Comparison of ENCODE assay signal across 26 cellular contexts in genomic region chr1:241593186-241593585, GRCh38. TPM values are rescaled to one million over a fixed set of nuclear protein-coding genes. Genes with fewer than 3 reads are reported as not detected.
DNase-seq lines count a peak whose midpoint lies in the region; FAIRE-seq and TF ChIP-seq lines count a peak whose summit lies in the region.
"Had no signal": no experiment of that assay in that cellular context is flagged by ENCODE, and none has a peak within 500 bp of the region (broad histone marks: within the 10 kb centered on the region; RNA-seq: fewer than 3 reads in every experiment).

No MANE protein-coding gene starts in this region.

- no peaks in the 10 kb centered on the region for H4K20me1 ChIP-seq in PC-9 (ENCODE audit: insufficient read depth)
- H4K20me1 ChIP-seq in smooth muscle cell (ENCODE audit: low read depth) = no peaks in the 10 kb centered on the region

- no peak overlapping the region for H3K4me2 ChIP-seq in PC-9
- H3K4me2 ChIP-seq in smooth muscle cell = no peak overlapping the region

- H3K9me3 Mint-ChIP-seq in activated CD4-positive, alpha-beta memory T cell treated with anti-CD3 and anti-CD28 coated beads for 36 hours = no peaks in the 10 kb centered on the region
- no peaks in the 10 kb centered on the region for H3K9me3 Mint-ChIP-seq in activated CD4-positive, alpha-beta memory T cell treated with anti-CD3 and anti-CD28 coated beads, Interleukin-2, amount 10 ng/mL, durations not matched to agents 7 days and 5 days
- H3K9me3 Mint-ChIP-seq: CD4-positive, alpha-beta T cell; H9; nephron progenitor cell; T-helper 1 cell treated with Interleukin-12 subunit alpha and Interleukin-12 subunit beta and Interleukin-4 antibody, amounts not matched to agents 30 μg/mL and 1 μg/mL, for 36 hours; WTC11 had no signal

- H3K4me1 Mint-ChIP-seq in activated CD4-positive, alpha-beta memory T cell treated with anti-CD3 and anti-CD28 coated beads for 36 hours (ENCODE audit: low read depth) = peaks cover 27% of the 10 kb centered on the region
- H3K4me1 Mint-ChIP-seq in activated CD4-positive, alpha-beta memory T cell treated with anti-CD3 and anti-CD28 coated beads, Interleukin-2, amount 10 ng/mL, durations not matched to agents 7 days and 5 days = peaks cover 5% of the 10 kb centered on the region
- H3K4me1 Mint-ChIP-seq: WTC11 had no signal

- peak overlapping the region; percentile 49 for H3K27ac Mint-ChIP-seq in activated CD4-positive, alpha-beta memory T cell treated with anti-CD3 and anti-CD28 coated beads for 36 hours
- H3K27ac Mint-ChIP-seq in activated CD4-positive, alpha-beta memory T cell treated with anti-CD3 and anti-CD28 coated beads, Interleukin-2, amount 10 ng/mL, durations not matched to agents 7 days and 5 days = no peak overlapping the region
- H3K27ac Mint-ChIP-seq: CD4-positive, alpha-beta T cell; H9; nephron progenitor cell; progenitor cell of endocrine pancreas; T-helper 1 cell treated with Interleukin-12 subunit alpha and Interleukin-12 subunit beta and Interleukin-4 antibody, amounts not matched to agents 30 μg/mL and 1 μg/mL, for 36 hours; WTC11 had no signal

- BruUV-seq in PC-9 (replicated peaks; lab: Mats Ljungman, UMichigan) = no TSS peak

- H3F3A ChIP-seq in PC-9 (ENCODE audit: insufficient read depth, low read depth) (peaks cover 30% of the 10 kb centered on the region), smooth muscle cell (ENCODE audit: low read depth) (peaks cover 3% of the 10 kb centered on the region)

- H3K9me3 ChIP-seq in PC-9 (ENCODE audit: insufficient read depth, low read depth) (no peaks in the 10 kb centered on the region), smooth muscle cell (replicated peaks; ENCODE audit: low read depth) (no peaks in the 10 kb centered on the region), HAP-1 (no peaks in the 10 kb centered on the region)
- H3K9me3 ChIP-seq: spleen, tibial artery had no signal

- H3K27ac ChIP-seq in PC-9 (peak overlapping the region; percentile 78), smooth muscle cell (ENCODE audit: low read depth) (peak overlapping the region; percentile 94)
- H3K27ac ChIP-seq: spleen, tibial artery had no signal

- H3K4me3 Mint-ChIP-seq in activated CD4-positive, alpha-beta memory T cell treated with anti-CD3 and anti-CD28 coated beads for 36 hours = no peak overlapping the region
- no peak overlapping the region for H3K4me3 Mint-ChIP-seq in activated CD4-positive, alpha-beta memory T cell treated with anti-CD3 and anti-CD28 coated beads, Interleukin-2, amount 10 ng/mL, durations not matched to agents 7 days and 5 days
- H3K4me3 Mint-ChIP-seq: CD4-positive, alpha-beta T cell; H9; nephron progenitor cell; T-helper 1 cell treated with Interleukin-12 subunit alpha and Interleukin-12 subunit beta and Interleukin-4 antibody, amounts not matched to agents 30 μg/mL and 1 μg/mL, for 36 hours; WTC11 had no signal

- H3K36me3 ChIP-seq in PC-9 (ENCODE audit: low read depth) = peaks cover 29% of the 10 kb centered on the region
- H3K36me3 ChIP-seq in bronchial epithelial cell (ENCODE audit: control insufficient read depth, insufficient read depth, low read length) = peaks cover 1% of the 10 kb centered on the region
- no peaks in the 10 kb centered on the region for H3K36me3 ChIP-seq in smooth muscle cell (ENCODE audit: low read depth)
- no peaks in the 10 kb centered on the region for H3K36me3 ChIP-seq in HAP-1 (replicated peaks)

- H3K4me1 ChIP-seq in PC-9 (replicated peaks; ENCODE audit: insufficient read depth) (peaks cover 36% of the 10 kb centered on the region), smooth muscle cell (ENCODE audit: low read depth) (peaks cover 4% of the 10 kb centered on the region), HAP-1 (peaks cover 21% of the 10 kb centered on the region)
- H3K4me1 ChIP-seq: tibial artery had no signal

- 96% methylated on average over 1 of the region's 1 CpG for WGBS in smooth muscle cell (ENCODE audit: low lambda C conversion rate)

- H3K4me3 ChIP-seq in PC-9 (no peak overlapping the region), bronchial epithelial cell (ENCODE audit: low read depth, low read length) (no peak overlapping the region), smooth muscle cell (no peak overlapping the region), HAP-1 (no peak overlapping the region)
- H3K4me3 ChIP-seq: dorsolateral prefrontal cortex, spleen, tibial artery had no signal

- H3K27me3 ChIP-seq in PC-9 (ENCODE audit: insufficient read depth, low read depth) = no peaks in the 10 kb centered on the region
- H3K27me3 ChIP-seq in bronchial epithelial cell (ENCODE audit: control insufficient read depth, insufficient read depth, low read length) = no peaks in the 10 kb centered on the region
- no peaks in the 10 kb centered on the region for H3K27me3 ChIP-seq in smooth muscle cell (ENCODE audit: low read depth)
- H3K27me3 ChIP-seq in HAP-1 (ENCODE audit: low read depth) = no peaks in the 10 kb centered on the region
- H3K27me3 ChIP-seq: dorsolateral prefrontal cortex, spleen, tibial artery had no signal

- peaks cover 3% of the 10 kb centered on the region for H3K36me3 Mint-ChIP-seq in activated CD4-positive, alpha-beta memory T cell treated with anti-CD3 and anti-CD28 coated beads for 36 hours
- peaks cover 3% of the 10 kb centered on the region for H3K36me3 Mint-ChIP-seq in activated CD4-positive, alpha-beta memory T cell treated with anti-CD3 and anti-CD28 coated beads, Interleukin-2, amount 10 ng/mL, durations not matched to agents 7 days and 5 days (ENCODE audit: low read depth)

- CTCF ChIA-PET in activated CD4-positive, alpha-beta memory T cell treated with anti-CD3 and anti-CD28 coated beads for 36 hours (lab: Charles Lee) = no interaction called here
- CTCF ChIA-PET in activated CD4-positive, alpha-beta memory T cell treated with anti-CD3 and anti-CD28 coated beads, Interleukin-2, amount 10 ng/mL, durations not matched to agents 7 days and 5 days (lab: Charles Lee) = no interaction called here
- CTCF ChIA-PET in PC-9 (lab: Charles Lee) = no interaction called here

- H2AFZ ChIP-seq in PC-9 = no peak overlapping the region
- no peak overlapping the region for H2AFZ ChIP-seq in smooth muscle cell (ENCODE audit: low read depth)

- DNase-seq in activated CD4-positive, alpha-beta memory T cell treated with anti-CD3 and anti-CD28 coated beads for 36 hours = no peak
- DNase-seq in activated CD4-positive, alpha-beta memory T cell treated with anti-CD3 and anti-CD28 coated beads, Interleukin-2, amount 10 ng/mL, durations not matched to agents 7 days and 5 days = no peak
- DNase-seq in PC-9 = no peak
- peak; percentile 75 for DNase-seq in bronchial epithelial cell (ENCODE audit: low read depth)
- DNase-seq in smooth muscle cell (lab: John Stamatoyannopoulos, UW; ENCODE audit: unreplicated experiment) = no peak
- DNase-seq in UCSD-AML1 (lab: John Stamatoyannopoulos, UW; ENCODE audit: unreplicated experiment) = no peak
- no peak for DNase-seq in CD1c-positive myeloid dendritic cell (ENCODE audit: extremely low spot score)
- DNase-seq in HAP-1 (ENCODE audit: low spot score in 2 of 2) = no peak
- DNase-seq: 8988T; activated gamma-delta T cell; CD4-positive, alpha-beta T cell; DND-41; dorsolateral prefrontal cortex; H9; kidney; mesendoderm; NCI-H1436 treated with DMSO at 0.1 percent for 48 hours; nephron progenitor cell; spleen; tibial artery had no signal

- TF ChIP-seq CTCF in PC-9 (conservative IDR thresholded peaks at IDR 0.05) (no peak), bronchial epithelial cell (IDR thresholded peaks at IDR 0.05; ENCODE audit: insufficient read depth, low read length, severe bottlenecking) (no peak), smooth muscle cell (IDR thresholded peaks at IDR 0.05; ENCODE audit: borderline replicate concordance, insufficient read depth, poor library complexity, severe bottlenecking) (no peak)

- H3K9ac ChIP-seq in smooth muscle cell (ENCODE audit: low read depth) = peak overlapping the region; percentile 34

- in situ Hi-C loops in HAP-1 (cut with MboI; ENCODE audit: low sequenced_read_pairs) = no loop called here

- intact Hi-C loops in activated CD4-positive, alpha-beta memory T cell treated with anti-CD3 and anti-CD28 coated beads for 36 hours (cut with micrococcal nuclease) = loop anchor here (5.0 kb wide), 2 partner anchors 254 to 1401 kb away; partner anchors contain the start of gene EXO1
- intact Hi-C loops in PC-9 (cut with micrococcal nuclease; ENCODE audit: unreplicated experiment) = loop anchor here (5.0 kb wide), 2 partner anchors 61 to 414 kb away; partner anchors contain the start of gene KMO

- H3K79me2 ChIP-seq in PC-9 (ENCODE audit: low read depth) (no peaks in the 10 kb centered on the region), smooth muscle cell (ENCODE audit: low read depth) (no peaks in the 10 kb centered on the region)

- FAIRE-seq in bronchial epithelial cell (lab: Jason Lieb, UNC) = no peak
- FAIRE-seq: kidney had no signal

- H3K9me2 ChIP-seq in PC-9 (ENCODE audit: insufficient read depth) = no peaks in the 10 kb centered on the region

- H3K27me3 Mint-ChIP-seq in activated CD4-positive, alpha-beta memory T cell treated with anti-CD3 and anti-CD28 coated beads for 36 hours = no peaks in the 10 kb centered on the region
- no peaks in the 10 kb centered on the region for H3K27me3 Mint-ChIP-seq in activated CD4-positive, alpha-beta memory T cell treated with anti-CD3 and anti-CD28 coated beads, Interleukin-2, amount 10 ng/mL, durations not matched to agents 7 days and 5 days
- H3K27me3 Mint-ChIP-seq: CD4-positive, alpha-beta T cell; progenitor cell of endocrine pancreas had no signal

- POLR2A ChIA-PET in activated CD4-positive, alpha-beta memory T cell treated with anti-CD3 and anti-CD28 coated beads for 36 hours (lab: Charles Lee) = no interaction called here
- POLR2A ChIA-PET in activated CD4-positive, alpha-beta memory T cell treated with anti-CD3 and anti-CD28 coated beads, Interleukin-2, amount 10 ng/mL, durations not matched to agents 7 days and 5 days (lab: Charles Lee) = no interaction called here
- POLR2A ChIA-PET in PC-9 (lab: Charles Lee; ENCODE audit: unreplicated experiment) = no interaction called here

RNA-seq across cellular contexts. Expression of gene CHML, which starts 47.0 kb away (rescaled TPM):
- total RNA-seq in activated CD4-positive, alpha-beta memory T cell treated with anti-CD3 and anti-CD28 coated beads for 36 hours = 10 to 100 TPM; 12.5 to 13.8 TPM
- total RNA-seq in activated CD4-positive, alpha-beta memory T cell treated with anti-CD3 and anti-CD28 coated beads, Interleukin-2, amount 10 ng/mL, durations not matched to agents 7 days and 5 days = 1 to 10 TPM; 8.9 to 9.9 TPM
- 34.6 and 47.8 TPM in 2 replicates for total RNA-seq in PC-9 (2021)
- total RNA-seq in bronchial epithelial cell = 11.1 and 12.9 TPM in 2 replicates
- 11.3 and 11.5 TPM in 2 replicates for total RNA-seq in smooth muscle cell
- polyA plus RNA-seq in smooth muscle cell = 2.3 and 3.9 TPM in 2 replicates

RNA-seq across cellular contexts. Expression of gene OPN3, which starts 47.0 kb away (rescaled TPM):
- 1 to 10 TPM; 8.0 to 9.0 TPM for total RNA-seq in activated CD4-positive, alpha-beta memory T cell treated with anti-CD3 and anti-CD28 coated beads for 36 hours
- 1 to 10 TPM; 8.0 to 9.6 TPM for total RNA-seq in activated CD4-positive, alpha-beta memory T cell treated with anti-CD3 and anti-CD28 coated beads, Interleukin-2, amount 10 ng/mL, durations not matched to agents 7 days and 5 days
- total RNA-seq in PC-9 (2021) (53.2 and 62.7 TPM in 2 replicates), bronchial epithelial cell (14.7 and 23.8 TPM in 2 replicates), smooth muscle cell (28.6 and 33.0 TPM in 2 replicates)
- polyA plus RNA-seq in smooth muscle cell = 24.8 and 29.9 TPM in 2 replicates

RNA-seq across cellular contexts. Expression of gene WDR64, which starts 58.9 kb away (rescaled TPM):
- total RNA-seq in activated CD4-positive, alpha-beta memory T cell treated with anti-CD3 and anti-CD28 coated beads for 36 hours = not detected
- total RNA-seq in activated CD4-positive, alpha-beta memory T cell treated with anti-CD3 and anti-CD28 coated beads, Interleukin-2, amount 10 ng/mL, durations not matched to agents 7 days and 5 days = under 1 TPM in 1 of 2 experiments, not detected in 1; 0.13 TPM
- total RNA-seq in PC-9 (2021) (not detected in 2 replicates), bronchial epithelial cell (under 0.01 TPM in 1 of 2 replicates, not detected in the other), smooth muscle cell (not detected in 2 replicates)
- polyA plus RNA-seq in smooth muscle cell = 0.44 TPM in 1 of 2 replicates, not detected in the other
- total RNA-seq: activated CD8-positive, alpha-beta memory T cell treated with anti-CD3 and anti-CD28 coated beads for 36 hours; H9; HT-29; kidney; RPMI7951; WTC11 had no signal
